In the genomic region with DNA sequence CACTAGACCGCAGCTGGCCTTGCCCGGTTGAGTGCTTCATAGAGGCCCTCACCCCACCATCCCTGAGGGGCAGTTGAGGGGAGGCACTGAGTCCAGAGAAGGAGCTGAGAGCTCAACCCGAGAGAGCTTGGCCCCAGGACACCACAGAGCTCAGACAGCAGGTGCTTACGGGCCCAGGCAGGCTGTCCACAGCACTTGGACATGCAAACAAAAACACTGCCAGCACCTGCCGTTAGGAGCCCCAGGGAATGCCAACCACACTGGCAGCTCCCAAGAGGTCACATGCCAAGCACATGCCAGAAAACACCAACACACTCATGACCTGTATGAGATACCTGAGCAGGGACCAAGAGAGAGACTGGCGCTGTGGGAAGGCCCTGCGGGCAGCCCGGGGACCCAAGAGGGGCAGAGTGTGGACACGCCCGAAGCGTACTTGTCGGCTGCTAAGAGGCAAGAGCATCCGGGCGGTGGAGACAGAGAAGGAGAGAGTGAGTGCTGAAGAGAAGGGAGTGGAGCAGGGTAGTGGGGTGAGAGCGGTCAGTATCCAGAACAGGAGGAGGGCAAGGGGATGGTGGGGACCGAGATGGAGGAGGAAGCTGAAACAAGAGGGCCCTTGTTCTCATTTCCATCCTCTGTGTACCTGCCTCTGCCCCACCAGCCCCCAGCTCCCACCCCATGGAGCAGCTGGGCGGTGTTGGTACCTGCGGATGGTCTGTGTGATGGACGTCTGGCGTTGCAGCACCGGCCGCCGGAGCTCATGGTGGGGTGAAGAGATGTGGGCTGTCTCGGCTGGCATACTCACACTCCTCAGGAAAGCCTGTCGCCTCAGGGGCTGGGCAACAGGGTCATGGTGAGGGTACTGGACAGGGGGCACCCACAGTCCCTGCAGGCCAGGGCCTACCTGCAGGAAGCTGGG, we compare ENCODE assay signal across 1 cellular context.
TF ChIP-seq lines count a peak whose summit lies in the region.

No MANE protein-coding gene starts in this region.

TF ChIP-seq in SK-N-SH treated with all-trans-retinoic acid at 6 μM for 48 hours, 23 proteins besides CTCF, POLR2A, EP300 and RAD21 (continued from another document):
- TF ChIP-seq TSHZ2 (CRISPR knock-in tag; IDR thresholded peaks at IDR 0.05), result no peak
- TF ChIP-seq ZNF70 (CRISPR knock-in tag; IDR thresholded peaks at IDR 0.05), result no peak
- TF ChIP-seq ZNF565 (CRISPR knock-in tag; conservative IDR thresholded peaks at IDR 0.05; ENCODE audit: low read depth), result no peak
- TF ChIP-seq ZNF8 (CRISPR knock-in tag; IDR thresholded peaks at IDR 0.05), result no peak
